In the genomic region with DNA sequence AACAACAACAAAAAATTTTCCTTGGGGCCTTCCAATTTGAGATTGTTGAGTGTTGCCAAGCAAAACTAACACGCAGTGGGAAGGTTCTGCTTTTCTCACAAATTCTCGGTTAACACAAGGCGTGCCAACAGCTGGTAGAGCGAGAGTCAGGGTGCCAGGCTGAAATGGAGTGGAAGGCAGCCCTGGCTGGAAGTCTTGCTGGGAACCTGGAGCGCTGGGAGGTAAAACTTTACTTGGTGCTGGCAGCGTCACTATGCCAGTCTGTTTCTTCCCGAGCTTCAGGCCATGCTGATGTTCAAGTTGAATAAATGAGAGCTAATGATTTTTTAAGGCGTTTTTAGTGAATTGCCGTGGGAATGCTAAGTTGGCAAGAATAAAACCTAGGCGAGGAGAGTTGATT, we compare ENCODE assay signal across 17 cellular contexts.
"Had no signal": no experiment of that assay in that cellular context is flagged by ENCODE, and none has a peak within 500 bp of the region (broad histone marks: within the 10 kb centered on the region; RNA-seq: fewer than 3 reads in every experiment).

No MANE protein-coding gene starts in this region.

- H3K36me3 Mint-ChIP-seq: activated naive CD4-positive, alpha-beta T cell treated with anti-CD3 and anti-CD28 coated beads, Interleukin-2, amount 10 ng/mL, durations not matched to agents 7 days and 5 days; stimulated activated naive B cell treated with anti-CD40 and anti-IgM and Interleukin-4, amounts not matched to agents 10 μg/mL and 1 μg/mL and 100 μg/mL, for 72 hours; T-cell had no signal

- H3K4me2 ChIP-seq: hepatocyte had no signal

- H3K27me3 ChIP-seq: hepatocyte, spleen, thyroid gland, uterus had no signal

- H3K4me3 ChIP-seq: hepatocyte, spleen, thyroid gland, uterus had no signal

- H3K9me3 Mint-ChIP-seq: activated B cell treated with CpG ODN at 0.5 μM for 24 hours; activated T-cell treated with anti-CD3 and anti-CD28 coated beads, Interleukin-2, amount 50 U/mL, for 4 hours; neural crest cell; stimulated activated naive B cell treated with anti-CD40 and anti-IgM and Interleukin-4, amounts not matched to agents 10 μg/mL and 1 μg/mL and 100 μg/mL, for 72 hours; T-cell had no signal

- H2AFZ ChIP-seq: hepatocyte had no signal

- H3K27me3 Mint-ChIP-seq: activated B cell treated with CpG ODN at 0.5 μM for 24 hours; activated naive CD4-positive, alpha-beta T cell treated with anti-CD3 and anti-CD28 coated beads, Interleukin-2, amount 10 ng/mL, durations not matched to agents 7 days and 5 days; activated naive CD8-positive, alpha-beta T cell treated with anti-CD3 and anti-CD28 coated beads, Interleukin-2, amount 50 U/mL, for 24 hours; stimulated activated naive B cell treated with anti-CD40 and anti-IgM and Interleukin-4, amounts not matched to agents 10 μg/mL and 1 μg/mL and 100 μg/mL, for 72 hours; T-cell had no signal

- H3K4me3 Mint-ChIP-seq: activated B cell treated with CpG ODN at 0.5 μM for 24 hours; activated CD8-positive, alpha-beta T cell treated with anti-CD3 and anti-CD28 coated beads, Interleukin-2, amount 10 ng/mL, durations not matched to agents 7 days and 5 days; activated naive CD4-positive, alpha-beta T cell treated with anti-CD3 and anti-CD28 coated beads, Interleukin-2, amount 10 ng/mL, durations not matched to agents 7 days and 5 days; activated naive CD8-positive, alpha-beta T cell treated with anti-CD3 and anti-CD28 coated beads, Interleukin-2, amount 50 U/mL, for 24 hours; activated T-cell treated with anti-CD3 and anti-CD28 coated beads, Interleukin-2, amount 50 U/mL, for 4 hours; neural crest cell; stimulated activated naive B cell treated with anti-CD40 and anti-IgM and Interleukin-4, amounts not matched to agents 10 μg/mL and 1 μg/mL and 100 μg/mL, for 72 hours; T-cell had no signal

- FAIRE-seq: bronchial epithelial cell had no signal

- DNase-seq: activated B cell treated with CpG ODN at 0.5 μM for 24 hours; activated CD4-positive, alpha-beta T cell treated with anti-CD3 and anti-CD28 coated beads for 48 hours; activated CD8-positive, alpha-beta T cell treated with anti-CD3 and anti-CD28 coated beads, Interleukin-2, amount 10 ng/mL, durations not matched to agents 7 days and 5 days; activated effector memory CD4-positive, alpha-beta T cell treated with Interleukin-2 at 50 U/mL for 16 hours; activated naive CD4-positive, alpha-beta T cell treated with anti-CD3 and anti-CD28 coated beads, Interleukin-2, amount 10 ng/mL, durations not matched to agents 7 days and 5 days; activated naive CD8-positive, alpha-beta T cell treated with anti-CD3 and anti-CD28 coated beads, Interleukin-2, amount 50 U/mL, for 24 hours; activated T-cell treated with anti-CD3 and anti-CD28 coated beads, Interleukin-2, amount 50 U/mL, for 4 hours; left cardiac atrium; spleen; stimulated activated naive B cell treated with anti-CD40 and anti-IgM and Interleukin-4, amounts not matched to agents 10 μg/mL and 1 μg/mL and 100 μg/mL, for 72 hours; T-cell; uterus had no signal

- H3K36me3 ChIP-seq: spleen, thyroid gland, uterus had no signal

- H3K4me1 ChIP-seq: spleen, uterus had no signal

- H3K79me2 ChIP-seq: hepatocyte had no signal

- ATAC-seq: activated CD8-positive, alpha-beta T cell treated with anti-CD3 and anti-CD28 coated beads, Interleukin-2, amount 10 ng/mL, durations not matched to agents 7 days and 5 days; activated naive CD8-positive, alpha-beta T cell treated with anti-CD3 and anti-CD28 coated beads, Interleukin-2, amount 50 U/mL, for 24 hours; activated T-cell treated with anti-CD3 and anti-CD28 coated beads, Interleukin-2, amount 50 U/mL, for 4 hours; left cardiac atrium; SK-N-SH treated with all-trans-retinoic acid at 6 μM for 48 hours; stimulated activated naive B cell treated with anti-CD40 and anti-IgM and Interleukin-4, amounts not matched to agents 10 μg/mL and 1 μg/mL and 100 μg/mL, for 72 hours; T-cell had no signal

- H3K9me3 ChIP-seq: spleen, thyroid gland, uterus had no signal

- H3K27ac Mint-ChIP-seq: activated B cell treated with CpG ODN at 0.5 μM for 24 hours; activated CD8-positive, alpha-beta T cell treated with anti-CD3 and anti-CD28 coated beads, Interleukin-2, amount 10 ng/mL, durations not matched to agents 7 days and 5 days; activated naive CD4-positive, alpha-beta T cell treated with anti-CD3 and anti-CD28 coated beads, Interleukin-2, amount 10 ng/mL, durations not matched to agents 7 days and 5 days; activated naive CD8-positive, alpha-beta T cell treated with anti-CD3 and anti-CD28 coated beads, Interleukin-2, amount 50 U/mL, for 24 hours; stimulated activated naive B cell treated with anti-CD40 and anti-IgM and Interleukin-4, amounts not matched to agents 10 μg/mL and 1 μg/mL and 100 μg/mL, for 72 hours; T-cell had no signal

- H3K4me1 Mint-ChIP-seq: activated B cell treated with CpG ODN at 0.5 μM for 24 hours; activated naive CD4-positive, alpha-beta T cell treated with anti-CD3 and anti-CD28 coated beads, Interleukin-2, amount 10 ng/mL, durations not matched to agents 7 days and 5 days; activated naive CD8-positive, alpha-beta T cell treated with anti-CD3 and anti-CD28 coated beads, Interleukin-2, amount 50 U/mL, for 24 hours; stimulated activated naive B cell treated with anti-CD40 and anti-IgM and Interleukin-4, amounts not matched to agents 10 μg/mL and 1 μg/mL and 100 μg/mL, for 72 hours; T-cell had no signal

- H3K27ac ChIP-seq: hepatocyte, spleen, uterus had no signal
